ENCODE assay signal across 9 cellular contexts in genomic region chr7:93117852-93118530, GRCh38.
DNase-seq lines count a peak whose midpoint lies in the region; ATAC-seq and TF ChIP-seq lines count a peak whose summit lies in the region.
"Had no signal": no experiment of that assay in that cellular context is flagged by ENCODE, and none has a peak within 500 bp of the region (broad histone marks: within the 10 kb centered on the region; RNA-seq: fewer than 3 reads in every experiment).

Gene SAMD9, minus strand, starts transcription at chr7:93117979. Its CDS starts 11,882 bp downstream, at chr7:93106097.

- in situ Hi-C loops in astrocyte of the spinal cord (cut with HindIII; ENCODE audit: low sequenced_read_pairs): no loop called here

- peak within 1 kb of the TSS; percentile 95 for H3K4me2 ChIP-seq in SU-DHL-6 (ENCODE audit: low read depth, low read length, poor library complexity, severe bottlenecking)

- no peaks in the 10 kb centered on the region; the same call in 1 of the 2 replicates for H3K79me2 ChIP-seq in SU-DHL-6 (ENCODE audit: insufficient read depth, low read length)

- peak; percentile 100 for ATAC-seq in HG02840 (IDR thresholded peaks at IDR 0.05; ENCODE audit: low FRiP score, unreplicated experiment)

- no peaks in the 10 kb centered on the region for H4K20me1 ChIP-seq in SU-DHL-6 (ENCODE audit: low read depth, low read length)

- H3K4me3 ChIP-seq in SU-DHL-6 (ENCODE audit: insufficient read depth, low read length, poor library complexity, severe bottlenecking): peak within 1 kb of the TSS; percentile 62
- peak within 1 kb of the TSS; percentile 36 for H3K4me3 ChIP-seq in astrocyte of the spinal cord (ENCODE audit: low read depth, low read length)

- peak within 1 kb of the TSS; percentile 42 for H3K9ac ChIP-seq in SU-DHL-6 (ENCODE audit: low read length)

- H2AFZ ChIP-seq in SU-DHL-6 (ENCODE audit: low read depth, low read length, severe bottlenecking): peak within 1 kb of the TSS; percentile 68

- DNase-seq in NK-92 treated with Interleukin-12 subunit alpha and Interleukin-12 subunit beta, amount 100 ng/mL, for 24 hours (lab: John Stamatoyannopoulos, UW): peak; percentile 37
- DNase-seq in NK-92 (lab: John Stamatoyannopoulos, UW; ENCODE audit: unreplicated experiment) (no peak), NCI-H1417 (lab: John Stamatoyannopoulos, UW) (peak; percentile 79 to 95 (median 86)), astrocyte of the spinal cord (ENCODE audit: low read depth, low spot score) (peak; percentile 82), iris pigment epithelial cell (ENCODE audit: low read depth) (peak; percentile 91)
- peak; percentile 54 for DNase-seq in stimulated activated CD4-positive, alpha-beta T cell treated with anti-CD3 and anti-CD28 coated beads, Interleukin-2, amount 100 ng/mL, for 4 hours (ENCODE audit: low read depth)

- no peaks in the 10 kb centered on the region for H3K9me2 ChIP-seq in SU-DHL-6 (replicated peaks; ENCODE audit: insufficient read depth, low read length)

- H3K27ac ChIP-seq in SU-DHL-6 (ENCODE audit: low read depth, low read length): peak within 1 kb of the TSS; percentile 28; the same call in 1 of the 2 replicates
- H3K27ac ChIP-seq: 22Rv1 had no signal

- TF ChIP-seq CTCF in SU-DHL-6 (IDR thresholded peaks at IDR 0.05; ENCODE audit: insufficient read depth, low read length, poor library complexity, severe bottlenecking) (no peak), astrocyte of the spinal cord (IDR thresholded peaks at IDR 0.05; ENCODE audit: low read depth, low read length) (no peak)

- H3K36me3 ChIP-seq in SU-DHL-6 (ENCODE audit: low read length): no peaks in the 10 kb centered on the region

- no peaks in the 10 kb centered on the region for H3K27me3 ChIP-seq in SU-DHL-6 (ENCODE audit: low read length)

- no peaks in the 10 kb centered on the region for H3K9me3 ChIP-seq in SU-DHL-6 (ENCODE audit: insufficient read depth, low read length)

- H3F3A ChIP-seq in SU-DHL-6 (ENCODE audit: insufficient read depth): no peaks in the 10 kb centered on the region
